9 cellular contexts compared by ENCODE assay signal in genomic region chr11:35683728-35684339, GRCh38. TPM values are rescaled to one million over a fixed set of nuclear protein-coding genes. Genes with fewer than 3 reads are reported as not detected.
DNase-seq lines count a peak whose midpoint lies in the region; ATAC-seq and TF ChIP-seq lines count a peak whose summit lies in the region.
"Had no signal": no experiment of that assay in that cellular context is flagged by ENCODE, and none has a peak within 500 bp of the region (broad histone marks: within the 10 kb centered on the region; RNA-seq: fewer than 3 reads in every experiment).

No MANE protein-coding gene starts in this region.

- peaks cover 4% of the 10 kb centered on the region for H3K9me3 Mint-ChIP-seq in glutamatergic neuron (ENCODE audit: unreplicated experiment)
- H3K9me3 Mint-ChIP-seq in activated CD8-positive, alpha-beta memory T cell treated with anti-CD3 and anti-CD28 coated beads, Interleukin-2, amount 10 ng/mL, durations not matched to agents 7 days and 5 days (ENCODE audit: low read depth): no peaks in the 10 kb centered on the region

- DNase-seq in glutamatergic neuron: no peak
- no peak for DNase-seq in iPS-NIHi11 (ENCODE audit: low spot score)
- no peak for DNase-seq in activated CD8-positive, alpha-beta memory T cell treated with anti-CD3 and anti-CD28 coated beads, Interleukin-2, amount 10 ng/mL, durations not matched to agents 7 days and 5 days
- no peak for DNase-seq in DMS 273 (lab: John Stamatoyannopoulos, UW; ENCODE audit: unreplicated experiment)
- no peak for DNase-seq in osteoblast (ENCODE audit: insufficient read length, low spot score, missing footprints)
- DNase-seq: NCI-H2171 had no signal

- no peak overlapping the region for H3K4me2 ChIP-seq in osteoblast (ENCODE audit: insufficient read depth, low read length)

- H3K4me3 Mint-ChIP-seq in glutamatergic neuron (ENCODE audit: unreplicated experiment): no peak overlapping the region
- no peak overlapping the region for H3K4me3 Mint-ChIP-seq in activated CD8-positive, alpha-beta memory T cell treated with anti-CD3 and anti-CD28 coated beads, Interleukin-2, amount 10 ng/mL, durations not matched to agents 7 days and 5 days

- H2AFZ ChIP-seq in osteoblast (ENCODE audit: low read length): no peak overlapping the region

- CTCF ChIA-PET in activated CD8-positive, alpha-beta memory T cell treated with anti-CD3 and anti-CD28 coated beads, Interleukin-2, amount 10 ng/mL, durations not matched to agents 7 days and 5 days (lab: Charles Lee): no interaction called here

- peaks cover 14% of the 10 kb centered on the region for H3K4me1 ChIP-seq in osteoblast (ENCODE audit: insufficient read depth, low read length)

- no peaks in the 10 kb centered on the region for H3K9me3 ChIP-seq in osteoblast (ENCODE audit: low read depth, low read length)

- no peak overlapping the region for H3K4me3 ChIP-seq in osteoblast (ENCODE audit: insufficient read depth, low read length)

- H4K20me1 ChIP-seq in osteoblast (ENCODE audit: insufficient read depth, low read length): peaks cover 63% of the 10 kb centered on the region

- peaks cover 70% of the 10 kb centered on the region for H3K79me2 ChIP-seq in osteoblast (ENCODE audit: insufficient read depth, low read length)

- no peak for TF ChIP-seq CTCF in glutamatergic neuron (IDR thresholded peaks at IDR 0.05; ENCODE audit: partially characterized antibody, unreplicated experiment)
- TF ChIP-seq CTCF in osteoblast (IDR thresholded peaks at IDR 0.05; ENCODE audit: extremely low read depth, low read depth, low read length): no peak

- H3K27me3 ChIP-seq in osteoblast (ENCODE audit: insufficient read depth, low read length): no peaks in the 10 kb centered on the region

- ATAC-seq in GM18519 (IDR thresholded peaks at IDR 0.05; ENCODE audit: low FRiP score, unreplicated experiment): peak; percentile 68
- ATAC-seq in GM21737 (IDR thresholded peaks at IDR 0.05; ENCODE audit: unreplicated experiment): peak; percentile 58
- peak; percentile 63 for ATAC-seq in HG03521 (IDR thresholded peaks at IDR 0.05; ENCODE audit: unreplicated experiment)
- ATAC-seq in activated CD8-positive, alpha-beta memory T cell treated with anti-CD3 and anti-CD28 coated beads, Interleukin-2, amount 10 ng/mL, durations not matched to agents 7 days and 5 days: no peak

- no peaks in the 10 kb centered on the region for H3K36me3 Mint-ChIP-seq in glutamatergic neuron (ENCODE audit: unreplicated experiment)
- H3K36me3 Mint-ChIP-seq in activated CD8-positive, alpha-beta memory T cell treated with anti-CD3 and anti-CD28 coated beads, Interleukin-2, amount 10 ng/mL, durations not matched to agents 7 days and 5 days: peaks cover 1% of the 10 kb centered on the region

- peaks cover 15% of the 10 kb centered on the region for H3K4me1 Mint-ChIP-seq in glutamatergic neuron (ENCODE audit: low read depth, unreplicated experiment)
- H3K4me1 Mint-ChIP-seq in activated CD8-positive, alpha-beta memory T cell treated with anti-CD3 and anti-CD28 coated beads, Interleukin-2, amount 10 ng/mL, durations not matched to agents 7 days and 5 days: peaks cover 10% of the 10 kb centered on the region

- H3K36me3 ChIP-seq in osteoblast (ENCODE audit: insufficient read depth, low read length): no peaks in the 10 kb centered on the region

- no peaks in the 10 kb centered on the region for H3K27me3 Mint-ChIP-seq in glutamatergic neuron (ENCODE audit: unreplicated experiment)
- H3K27me3 Mint-ChIP-seq in activated CD8-positive, alpha-beta memory T cell treated with anti-CD3 and anti-CD28 coated beads, Interleukin-2, amount 10 ng/mL, durations not matched to agents 7 days and 5 days: no peaks in the 10 kb centered on the region

- H3K27ac Mint-ChIP-seq in glutamatergic neuron (ENCODE audit: unreplicated experiment): peak overlapping the region; percentile 4
- no peak overlapping the region for H3K27ac Mint-ChIP-seq in activated CD8-positive, alpha-beta memory T cell treated with anti-CD3 and anti-CD28 coated beads, Interleukin-2, amount 10 ng/mL, durations not matched to agents 7 days and 5 days

- H3K27ac ChIP-seq in osteoblast (ENCODE audit: low read depth, low read length): no peak overlapping the region

RNA-seq across cellular contexts. Expression of gene TRIM44, which starts 21.3 kb away (rescaled TPM):
- total RNA-seq in glutamatergic neuron (ENCODE audit: unreplicated experiment) (53.3 TPM), osteoblast (23.9 and 40.5 TPM in 2 replicates)
- 10 to 100 TPM; 23.1 to 24.2 TPM for total RNA-seq in activated CD8-positive, alpha-beta memory T cell treated with anti-CD3 and anti-CD28 coated beads, Interleukin-2, amount 10 ng/mL, durations not matched to agents 7 days and 5 days
